In the genomic region with DNA sequence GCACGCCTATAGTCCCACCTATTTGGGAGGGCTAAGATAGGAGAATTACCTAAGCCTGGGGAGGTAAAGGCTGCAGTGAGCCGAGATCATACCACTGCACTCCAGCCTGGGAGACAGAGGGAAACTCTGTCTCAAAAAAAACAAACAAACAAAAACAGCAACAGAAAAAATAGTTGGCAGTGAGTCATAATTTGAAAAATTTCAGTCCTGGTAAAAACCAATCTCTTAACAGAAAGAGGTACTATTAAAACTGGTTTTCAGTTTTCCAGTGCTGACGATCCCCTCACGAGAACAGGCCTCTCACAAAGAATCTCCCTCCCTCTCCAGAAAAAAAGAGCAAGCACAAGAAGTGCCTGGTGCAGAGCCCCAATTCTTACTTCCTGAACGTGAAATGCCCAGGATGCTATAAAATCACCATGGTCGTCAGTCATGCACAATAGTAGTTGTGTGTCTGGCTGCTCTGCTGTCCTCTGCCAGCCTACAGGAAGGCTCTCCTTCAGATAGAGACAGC, we compare ENCODE assay signal across 9 cellular contexts. TPM values are rescaled to one million over a fixed set of nuclear protein-coding genes. Genes with fewer than 3 reads are reported as not detected.
DNase-seq lines count a peak whose midpoint lies in the region; ATAC-seq and TF ChIP-seq lines count a peak whose summit lies in the region.
"Had no signal": no experiment of that assay in that cellular context is flagged by ENCODE, and none has a peak within 500 bp of the region (broad histone marks: within the 10 kb centered on the region; RNA-seq: fewer than 3 reads in every experiment).

No MANE protein-coding gene starts in this region.

- no peak for ATAC-seq in GM18858 (IDR thresholded peaks at IDR 0.05; ENCODE audit: unreplicated experiment)
- ATAC-seq in GM19023 (IDR thresholded peaks at IDR 0.05; ENCODE audit: unreplicated experiment): no peak

- peaks cover 42% of the 10 kb centered on the region for H3K4me1 Mint-ChIP-seq in osteocyte (ENCODE audit: unreplicated experiment)
- peaks cover 19 to 45% (median 34%) of the 10 kb centered on the region in 3 donors for H3K4me1 Mint-ChIP-seq in CD8-positive, alpha-beta memory T cell

- peaks cover 84% of the 10 kb centered on the region for H3K79me2 ChIP-seq in ACC112 (ENCODE audit: control insufficient read depth, insufficient read depth, low read length, unreplicated experiment)

- peak overlapping the region; percentile 32 for H3K4me3 Mint-ChIP-seq in osteocyte (ENCODE audit: unreplicated experiment)
- H3K4me3 Mint-ChIP-seq in CD8-positive, alpha-beta memory T cell: no peak overlapping the region
- H3K4me3 Mint-ChIP-seq: activated T-cell treated with anti-CD3 and anti-CD28 coated beads, Interleukin-2, amount 50 U/mL, for 24 hours had no signal

- H3K27ac Mint-ChIP-seq in osteocyte (ENCODE audit: unreplicated experiment): peak overlapping the region; percentile 93
- peak overlapping the region in 4 of 8 donors; percentile 12 to 68 (median 40) for H3K27ac Mint-ChIP-seq in CD8-positive, alpha-beta memory T cell
- H3K27ac Mint-ChIP-seq: activated T-cell treated with anti-CD3 and anti-CD28 coated beads, Interleukin-2, amount 50 U/mL, for 24 hours had no signal

- peak overlapping the region; percentile 76 for H3K27ac ChIP-seq in ACC112 (ENCODE audit: low read depth, low read length)
- H3K27ac ChIP-seq in SK-N-MC: peak overlapping the region; percentile 68; the same call in 1 of the 2 replicates
- H3K27ac ChIP-seq in CD8-positive, alpha-beta memory T cell (ENCODE audit: low read depth, low read length): no peak overlapping the region

- no peak overlapping the region for H3K9ac ChIP-seq in SK-N-MC (ENCODE audit: insufficient read length)

- TF ChIP-seq CTCF in osteocyte (IDR thresholded peaks at IDR 0.05): no peak

- CTCF ChIA-PET in CD8-positive, alpha-beta memory T cell (lab: Charles Lee): no interaction called here

- POLR2A ChIA-PET in CD8-positive, alpha-beta memory T cell (lab: Charles Lee): no interaction called here

- H3K9me3 ChIP-seq in SK-N-MC (ENCODE audit: low read depth, low read length): no peaks in the 10 kb centered on the region
- H3K9me3 ChIP-seq in CD8-positive, alpha-beta memory T cell (ENCODE audit: low read length): no peaks in the 10 kb centered on the region

- H3K36me3 Mint-ChIP-seq in osteocyte (ENCODE audit: unreplicated experiment): peaks cover 4% of the 10 kb centered on the region
- peaks cover 0 to 3% (median 3%) of the 10 kb centered on the region in 3 donors for H3K36me3 Mint-ChIP-seq in CD8-positive, alpha-beta memory T cell

- no peaks in the 10 kb centered on the region for H3K27me3 Mint-ChIP-seq in osteocyte (ENCODE audit: unreplicated experiment)
- no peaks in the 10 kb centered on the region for H3K27me3 Mint-ChIP-seq in CD8-positive, alpha-beta memory T cell
- H3K27me3 Mint-ChIP-seq: activated T-cell treated with anti-CD3 and anti-CD28 coated beads, Interleukin-2, amount 50 U/mL, for 24 hours had no signal

- no peaks in the 10 kb centered on the region for H3K27me3 ChIP-seq in ACC112 (ENCODE audit: insufficient read depth, low read length)
- H3K27me3 ChIP-seq in CD8-positive, alpha-beta memory T cell (ENCODE audit: insufficient read depth, low read length, poor library complexity, severe bottlenecking): no peaks in the 10 kb centered on the region

- H3K36me3 ChIP-seq in ACC112 (ENCODE audit: insufficient read depth, low read length): no peaks in the 10 kb centered on the region
- H3K36me3 ChIP-seq in SK-N-MC (ENCODE audit: insufficient read depth, low read length): no peaks in the 10 kb centered on the region
- no peaks in the 10 kb centered on the region for H3K36me3 ChIP-seq in CD8-positive, alpha-beta memory T cell (ENCODE audit: insufficient read depth, low read length)

- peaks cover 38% of the 10 kb centered on the region for H3K4me1 ChIP-seq in ACC112 (ENCODE audit: control insufficient read depth, insufficient read depth, low read length, unreplicated experiment)
- H3K4me1 ChIP-seq in CD8-positive, alpha-beta memory T cell (ENCODE audit: insufficient read depth, low read length): peaks cover 8% of the 10 kb centered on the region

- H3K4me3 ChIP-seq in ACC112 (ENCODE audit: low read depth, low read length) (peak overlapping the region; percentile 28; the same call in 1 of the 2 replicates), SK-N-MC (peak overlapping the region; percentile 18; the same call in 1 of the 2 replicates)
- H3K4me3 ChIP-seq in CD8-positive, alpha-beta memory T cell (ENCODE audit: low read length): no peak overlapping the region

- no peak overlapping the region for H2AFZ ChIP-seq in ACC112 (ENCODE audit: low read length, unreplicated experiment)

- DNase-seq in SK-N-MC (ENCODE audit: low read depth, low spot score) (no peak), globus pallidus (ENCODE audit: low spot score) (peak; percentile 51), osteocyte (ENCODE audit: extremely low spot score, unreplicated experiment) (no peak), cerebellum (ENCODE audit: low spot score) (no peak)
- DNase-seq in CD8-positive, alpha-beta memory T cell: no peak
- DNase-seq: activated T-cell treated with anti-CD3 and anti-CD28 coated beads, Interleukin-2, amount 50 U/mL, for 24 hours had no signal

- H3K9me3 Mint-ChIP-seq in osteocyte (ENCODE audit: unreplicated experiment): no peaks in the 10 kb centered on the region
- H3K9me3 Mint-ChIP-seq in CD8-positive, alpha-beta memory T cell: no peaks in the 10 kb centered on the region
- H3K9me3 Mint-ChIP-seq: activated T-cell treated with anti-CD3 and anti-CD28 coated beads, Interleukin-2, amount 50 U/mL, for 24 hours had no signal

RNA-seq across cellular contexts. Expression of gene MAP4, which starts 22.8 kb away (rescaled TPM):
- 275 and 295 TPM in 2 replicates for total RNA-seq in osteocyte
- 149 TPM for total RNA-seq in cerebellum
- 100 to 1,000 TPM; 114 to 117 TPM for total RNA-seq in CD8-positive, alpha-beta memory T cell
- polyA plus RNA-seq in CD8-positive, alpha-beta memory T cell: 55.7 TPM
